Comparison of ENCODE assay signal across 13 cellular contexts in the genomic region with DNA sequence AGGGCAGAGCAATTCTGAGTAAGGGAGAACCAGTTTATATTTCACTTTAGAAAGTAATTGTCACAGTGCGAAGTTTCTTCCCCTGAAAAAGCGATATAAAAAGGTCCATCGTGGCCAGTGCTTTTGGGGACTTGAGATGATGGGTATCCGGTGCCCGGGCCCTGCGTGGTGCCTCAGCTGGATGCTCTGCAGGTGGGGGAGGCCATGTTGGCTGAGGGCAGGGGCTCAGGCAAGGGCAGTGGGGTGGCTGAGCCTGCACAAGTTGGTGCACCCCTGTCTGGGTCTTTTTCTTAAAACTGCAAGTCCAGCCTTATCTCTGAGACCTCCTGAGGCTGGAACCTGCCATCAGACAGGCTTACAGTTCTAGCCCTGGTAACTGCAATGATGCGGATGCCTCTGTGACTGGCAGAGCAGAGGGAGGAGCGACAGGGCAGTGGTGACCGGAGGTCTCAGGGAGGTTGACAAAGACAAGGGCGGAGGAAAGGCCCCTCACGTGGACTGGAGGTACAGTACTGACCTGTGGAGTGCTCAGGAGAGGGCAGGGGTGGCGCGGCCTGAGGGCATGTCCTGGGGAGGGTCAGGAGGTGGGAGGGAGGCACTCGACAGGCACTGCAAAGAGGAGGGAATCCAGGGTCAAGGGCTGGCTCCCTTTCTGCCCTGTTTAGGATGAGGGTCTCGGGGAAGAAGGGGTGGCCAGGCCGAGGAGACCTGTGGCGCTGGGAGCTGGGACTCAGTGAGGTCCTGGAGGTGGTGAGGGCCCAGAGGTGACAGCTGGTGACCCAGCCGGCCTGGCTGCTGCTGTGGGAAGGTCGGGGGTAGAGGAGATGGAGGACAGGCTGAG. TPM values are rescaled to one million over a fixed set of nuclear protein-coding genes. Genes with fewer than 3 reads are reported as not detected.
A peak's percentile ranks its signal among the peaks of the same experiment; 100 is the strongest.
DNase-seq lines count a peak whose midpoint lies in the region; ATAC-seq, FAIRE-seq and TF ChIP-seq lines count a peak whose summit lies in the region.
"Had no signal": no experiment of that assay in that cellular context is flagged by ENCODE, and none has a peak within 500 bp of the region (broad histone marks: within the 10 kb centered on the region; RNA-seq: fewer than 3 reads in every experiment).

No MANE protein-coding gene starts in this region.

- no peak overlapping the region for H3K4ac ChIP-seq in H1 (replicated peaks; ENCODE audit: insufficient read length, low read depth, low read length)

- no peak for TF ChIP-seq RAD21 in A549 (conservative IDR thresholded peaks at IDR 0.05 in 1 of 2, IDR thresholded peaks at IDR 0.05 in 1 of 2)
- no peak for TF ChIP-seq RAD21 in H1 (IDR thresholded peaks at IDR 0.05 in 1 of 2, conservative IDR thresholded peaks at IDR 0.05 in 1 of 2; ENCODE audit: low read depth in 2 of 2, low read length in 2 of 2)

- no peak overlapping the region; the same call in 1 of the 2 replicates for H4K8ac ChIP-seq in H1 (ENCODE audit: extremely low read depth, insufficient read depth, low read length)

- no peak overlapping the region for H2BK12ac ChIP-seq in H1 (ENCODE audit: low read depth, low read length)

- FAIRE-seq in A549 (lab: Jason Lieb, UNC) (no peak), H1 (lab: Jason Lieb, UNC) (no peak), GM12891 (lab: Jason Lieb, UNC) (no peak)

- peak overlapping the region; percentile 39 for H4K91ac ChIP-seq in H1 (replicated peaks; ENCODE audit: insufficient read length, low read length)

- peaks cover 6% of the 10 kb centered on the region for H3K27me3 Mint-ChIP-seq in neural progenitor cell (ENCODE audit: insufficient read depth, low read depth)

- H3K9ac ChIP-seq in H1 (replicated peaks in 1 of 4; ENCODE audit: extremely low read depth in 1 of 4, low read depth in 3 of 4, low read length in 3 of 4) (no peak overlapping the region), neural progenitor cell (no peak overlapping the region)

- no peak overlapping the region for H3K56ac ChIP-seq in H1 (replicated peaks; ENCODE audit: insufficient read length, low read depth, low read length)

- no peak overlapping the region; the same call in 2 of the 3 replicates for H3K4me3 ChIP-seq in A549
- no peak overlapping the region for H3K4me3 ChIP-seq in HEK293 (ENCODE audit: low read depth, low read length)
- H3K4me3 ChIP-seq in H1 (ENCODE audit: extremely low read depth in 1 of 4, insufficient read depth in 2 of 4, low read depth in 3 of 4, low read length in 4 of 4), result 0 out of 8 replicates have a peak overlapping the region, but pooled peaks of 1 of the 4 experiments have one; percentile 86
- H3K4me3 ChIP-seq in neural progenitor cell, result peak overlapping the region; percentile 79

- no peak overlapping the region for H2BK15ac ChIP-seq in H1 (ENCODE audit: low read length)

- peaks cover 30% of the 10 kb centered on the region for H3K9me3 Mint-ChIP-seq in neural progenitor cell

- peaks cover 48% of the 10 kb centered on the region for H3F3A ChIP-seq in neural progenitor cell (ENCODE audit: low read depth)

- peaks cover 13% of the 10 kb centered on the region; the same call in 2 of the 3 replicates for H3K4me1 ChIP-seq in A549
- H3K4me1 ChIP-seq in HEK293 (ENCODE audit: control insufficient read depth, insufficient read depth, low read length), result no peaks in the 10 kb centered on the region
- peaks cover 0 to 23% (median 11%) of the 10 kb centered on the region in 4 experiments; a peak in 5 of 7 replicates for H3K4me1 ChIP-seq in H1 (replicated peaks in 1 of 4; ENCODE audit: control insufficient read depth in 3 of 4, insufficient read depth in 4 of 4, low read length in 3 of 4)
- peaks cover 57% of the 10 kb centered on the region for H3K4me1 ChIP-seq in neural progenitor cell
- H3K4me1 ChIP-seq: Caco-2 had no signal

- 0 out of 2 replicates have a peak overlapping the region, but pooled peaks have one; percentile 88 for H2AK5ac ChIP-seq in H1 (ENCODE audit: low read depth, low read length)

- TF ChIP-seq POLR2A in A549 (IDR thresholded peaks at IDR 0.05; ENCODE audit: low read length) (no peak), H1 (IDR thresholded peaks at IDR 0.05; ENCODE audit: control extremely low read depth in 1 of 2, low read depth in 2 of 2, low read length in 2 of 2) (no peak), GM12891 (IDR thresholded peaks at IDR 0.05; ENCODE audit: low read depth, low read length) (no peak)

- no peaks in the 10 kb centered on the region for H3K9me3 ChIP-seq in A549
- no peaks in the 10 kb centered on the region for H3K9me3 ChIP-seq in HEK293 (ENCODE audit: control insufficient read depth, insufficient read depth, low read depth, low read length)
- no peaks in the 10 kb centered on the region for H3K9me3 ChIP-seq in H1 (ENCODE audit: insufficient read depth in 2 of 2, low read depth in 1 of 2, low read length in 1 of 2)
- no peaks in the 10 kb centered on the region for H3K9me3 ChIP-seq in neural progenitor cell (ENCODE audit: low read depth)
- H3K9me3 ChIP-seq: Caco-2 had no signal

- H3K23ac ChIP-seq in H1 (ENCODE audit: insufficient read length), result no peak overlapping the region

- no peak overlapping the region for H2BK5ac ChIP-seq in H1 (ENCODE audit: low read depth, low read length)

- peaks cover 0 to 12% (median 1%) of the 10 kb centered on the region in 4 experiments; a peak in 3 of 7 replicates for H3K27me3 ChIP-seq in H1 (replicated peaks in 1 of 4; ENCODE audit: control insufficient read depth in 3 of 4, extremely low read depth in 1 of 4, insufficient read depth in 3 of 4, low read length in 3 of 4)
- no peaks in the 10 kb centered on the region for H3K27me3 ChIP-seq in neural progenitor cell

- H3K4me1 Mint-ChIP-seq in neural progenitor cell, result peaks cover 43% of the 10 kb centered on the region

- peak overlapping the region; percentile 95 for H3K4me3 Mint-ChIP-seq in neural progenitor cell

- H3K79me2 ChIP-seq in H1 (ENCODE audit: control insufficient read depth in 1 of 2, insufficient read depth in 2 of 2, low read length in 2 of 2) (no peaks in the 10 kb centered on the region; a peak in 2 of 4 replicates), neural progenitor cell (ENCODE audit: low read depth) (peaks cover 63% of the 10 kb centered on the region)

- H3K36me3 Mint-ChIP-seq in neural progenitor cell, result peaks cover 32% of the 10 kb centered on the region

- H3K4me2 ChIP-seq in A549 (peak overlapping the region; percentile 70; the same call in 2 of the 3 replicates), H1 (ENCODE audit: insufficient read depth in 1 of 2, low read depth in 2 of 2, low read length in 2 of 2) (peak overlapping the region; percentile 84 to 88; a peak in 3 of 4 replicates), neural progenitor cell (peak overlapping the region; percentile 81)

- H3K36me3 ChIP-seq in HEK293 (ENCODE audit: control insufficient read depth in 2 of 2, insufficient read depth in 1 of 2, low read length in 2 of 2) (no peaks in the 10 kb centered on the region), H1 (ENCODE audit: control insufficient read depth in 2 of 4, insufficient read depth in 4 of 4, low read length in 3 of 4) (no peaks in the 10 kb centered on the region), neural progenitor cell (no peaks in the 10 kb centered on the region)

- no peak overlapping the region for H2BK20ac ChIP-seq in H1 (ENCODE audit: low read length)

- peaks cover 4 to 11% of the 10 kb centered on the region in 2 experiments for H4K20me1 ChIP-seq in H1 (replicated peaks in 1 of 2; ENCODE audit: control insufficient read depth in 1 of 2, insufficient read depth in 2 of 2, low read length in 2 of 2)
- H4K20me1 ChIP-seq in neural progenitor cell (ENCODE audit: low read depth), result peaks cover 36% of the 10 kb centered on the region

- POLR2A ChIA-PET in A549 (lab: Yijun Ruan, JAX), result interaction anchor here (0.6 kb wide), 1 partner anchor 89 kb away, joined by 3 read pairs; no protein-coding TSS in a partner anchor
- POLR2A ChIA-PET in HEK293 (lab: Yijun Ruan, JAX), result interaction anchor here (0.8 kb wide), 1 partner anchor 10 kb away, joined by 3 read pairs; no protein-coding TSS in a partner anchor
- POLR2A ChIA-PET in H1 (lab: Charles Lee; ENCODE audit: partially characterized antibody), result interaction anchor here (1.2 to 3.2 kb wide), 4 partner anchors 9 to 143 kb away, joined by 3 to 16 read pairs (median 3); a partner anchor contains a TSS

- no peak overlapping the region for H3K18ac ChIP-seq in H1 (ENCODE audit: extremely low read depth, low read length)

- TF ChIP-seq EP300 in A549 (IDR thresholded peaks at IDR 0.05), result no peak
- no peak for TF ChIP-seq EP300 in H1 (IDR thresholded peaks at IDR 0.05; ENCODE audit: borderline replicate concordance in 1 of 2, low read depth in 2 of 2, low read length in 2 of 2)

- H3K23me2 ChIP-seq in H1 (ENCODE audit: low read depth, low read length), result peaks cover 15% of the 10 kb centered on the region; the same call in 1 of the 2 replicates

- H4K5ac ChIP-seq in H1 (ENCODE audit: insufficient read length, low read depth, low read length), result no peak overlapping the region

- CTCF ChIA-PET in A549 (lab: Yijun Ruan, JAX) (no interaction called here), HEK293 (lab: Yijun Ruan, JAX) (interaction anchor here (0.6 kb wide), 1 partner anchor 739 kb away, joined by 3 read pairs; no protein-coding TSS in a partner anchor), H1 (lab: Charles Lee; ENCODE audit: partially characterized antibody) (interaction anchor here (0.8 to 2.0 kb wide), 4 partner anchors 10 to 30 kb away, joined by 3 to 9 read pairs (median 8); no protein-coding TSS in a partner anchor)

- TF ChIP-seq CTCF in A549 (IDR thresholded peaks at IDR 0.05), result no peak
- no peak for TF ChIP-seq CTCF in HEK293 (tag by site-specific recombination; IDR thresholded peaks at IDR 0.05)
- TF ChIP-seq CTCF in H1 (IDR thresholded peaks at IDR 0.05; ENCODE audit: control extremely low read depth in 1 of 3, insufficient read depth in 1 of 3, low read depth in 1 of 3, low read length in 3 of 3), result no peak
- TF ChIP-seq CTCF in neural progenitor cell (IDR thresholded peaks at IDR 0.05), result no peak

- ATAC-seq in A549, result no peak
- no peak for ATAC-seq in GM18858 (IDR thresholded peaks at IDR 0.05; ENCODE audit: unreplicated experiment)

- peak overlapping the region; percentile 91 for H3K27ac Mint-ChIP-seq in neural progenitor cell

- H3K27ac ChIP-seq in A549, result peak overlapping the region in 1 of 2 experiments; percentile 97; a peak in 2 of 6 replicates
- no peak overlapping the region for H3K27ac ChIP-seq in HEK293 (ENCODE audit: extremely low read depth, low read depth, low read length)
- H3K27ac ChIP-seq in H1 (ENCODE audit: low read depth, low read length), result no peak overlapping the region
- no peak overlapping the region for H3K27ac ChIP-seq in neural progenitor cell
- H3K27ac ChIP-seq: epithelial cell of prostate had no signal

- 94% methylated on average over 18 of the region's 19 CpGs for WGBS in A549 (ENCODE audit: missing lambda C conversion rate)
- WGBS in H1 (ENCODE audit: extremely low coverage in 1 of 2, insufficient coverage in 1 of 2, insufficient read length in 1 of 2, insufficient replicate concordance in 2 of 2, low coverage in 1 of 2, low lambda C conversion rate in 2 of 2, missing lambda C conversion rate in 1 of 2), 2 experiments, result 89% methylated on average over 19 of the region's 19 CpGs; no CpG with 5 or more reads in 1 of the 2 experiments

- no peak overlapping the region for H3K14ac ChIP-seq in H1 (ENCODE audit: insufficient read length)

- no peak overlapping the region for H2BK120ac ChIP-seq in H1 (replicated peaks; ENCODE audit: low read depth, low read length)

- DNase-seq in A549 (ENCODE audit: low read depth in 1 of 2, low spot score in 1 of 2) (no peak), H1 (ENCODE audit: low read depth in 1 of 2, low spot score in 2 of 2) (no peak), neural progenitor cell (ENCODE audit: low spot score) (no peak), GM12891 (ENCODE audit: insufficient read length, low spot score) (no peak), UCSD-AML1 (lab: John Stamatoyannopoulos, UW; ENCODE audit: unreplicated experiment) (no peak), SKM-1 (lab: John Stamatoyannopoulos, UW; ENCODE audit: unreplicated experiment) (no peak)
- DNase-seq: Caco-2; NCI-H1436; OCI-M1; stimulated activated naive CD8-positive, alpha-beta T cell treated with anti-CD3 and anti-CD28 coated beads, Interleukin-15, Interleukin-2, amounts not matched to agents 100 U/mL and 50 U/mL, for 24 hours had no signal

- no peak overlapping the region for H2AFZ ChIP-seq in H1 (ENCODE audit: low read length)
- no peak overlapping the region for H2AFZ ChIP-seq in neural progenitor cell (replicated peaks)

- no peaks in the 10 kb centered on the region; the same call in 1 of the 2 replicates for H3K79me1 ChIP-seq in H1 (ENCODE audit: low read depth, low read length)

RNA-seq across cellular contexts. Expression of a gene that starts 1.8 kb away (rescaled TPM):
- 7.4 and 8.0 TPM in 2 replicates for polyA plus RNA-seq in A549 (2011; rRNA removed)
- polyA plus RNA-seq in A549 (2012; cell fraction: cytosol; rRNA removed), result 8.5 and 10.2 TPM in 2 replicates
- 19.7 and 25.3 TPM in 2 replicates for polyA plus RNA-seq in A549 (2012; cell fraction: nucleus; rRNA removed)
- 8.1 to 9.6 TPM (median 8.9 TPM) in 3 replicates for polyA plus RNA-seq in A549 (2017; fragmentation: RNase III; extraction: RNeasy Plus Mini Kit Qiagen cat#74134 plus additional on column Dnase treatment)
- 7.0 and 12.3 TPM in 2 replicates for polyA minus RNA-seq in A549 (2011; rRNA and poly(A)+ RNA removed)
- 16.3 and 16.4 TPM in 2 replicates for total RNA-seq in H1 (2021; fragmentation: NEBNext Ultra II Directional; extraction: Animal tissue kit (Norgen Biotek cat#: 25700))
- polyA plus RNA-seq in H1 (2011; rRNA removed), result 6.0 and 10.7 TPM in 2 replicates
- 10.1 TPM for polyA plus RNA-seq in H1 (2011; cell fraction: cytosol; rRNA removed)
- 30.0 TPM for polyA plus RNA-seq in H1 (2011; cell fraction: nucleus; rRNA removed)
- 12.7 to 26.6 TPM (median 20.0 TPM) in 4 replicates for polyA plus RNA-seq in H1 (2012, experiment 1 of 2)
- 17.8 TPM for polyA plus RNA-seq in H1 (2012, experiment 2 of 2)
- polyA plus RNA-seq in H1 (2013, experiment 1 of 2), result 10.6 TPM
- 10.3 TPM for polyA plus RNA-seq in H1 (2013, experiment 2 of 2)
- polyA minus RNA-seq in H1 (2011; rRNA and poly(A)+ RNA removed), result 10.8 and 12.0 TPM in 2 replicates
- 15.5 TPM for polyA minus RNA-seq in H1 (2011; cell fraction: cytosol; rRNA and poly(A)+ RNA removed)
- 28.6 TPM for polyA minus RNA-seq in H1 (2011; cell fraction: nucleus; rRNA and poly(A)+ RNA removed)
- total RNA-seq in neural progenitor cell (ENCODE audit: low replicate concordance), result 36.6 and 140 TPM in 2 replicates
- polyA plus RNA-seq in GM12891 (2012; ENCODE audit: low read depth, missing spikeins), result 3.9 TPM

RNA-seq across cellular contexts. Expression of a gene that starts 45.7 kb away (rescaled TPM):
- polyA plus RNA-seq in A549 (2011; rRNA removed) (0.08 and 0.09 TPM in 2 replicates), A549 (2017; fragmentation: RNase III; extraction: RNeasy Plus Mini Kit Qiagen cat#74134 plus additional on column Dnase treatment) (0.12 to 0.21 TPM (median 0.17 TPM) in 3 replicates), H1 (2011; rRNA removed) (0.23 and 0.39 TPM in 2 replicates)
- 0.09 and 0.17 TPM in 2 replicates for polyA plus RNA-seq in A549 (2012; cell fraction: cytosol; rRNA removed)
- polyA plus RNA-seq in A549 (2012; cell fraction: nucleus; rRNA removed), result 1.1 and 1.6 TPM in 2 replicates
- 0.12 and 0.34 TPM in 2 replicates for polyA minus RNA-seq in A549 (2011; rRNA and poly(A)+ RNA removed)
- 0.45 and 0.78 TPM in 2 replicates for total RNA-seq in H1 (2021; fragmentation: NEBNext Ultra II Directional; extraction: Animal tissue kit (Norgen Biotek cat#: 25700))
- 0.28 TPM for polyA plus RNA-seq in H1 (2011; cell fraction: cytosol; rRNA removed)
- polyA plus RNA-seq in H1 (2011; cell fraction: nucleus; rRNA removed), result 1.7 TPM
- 0.15 to 0.43 TPM (median 0.34 TPM) in 4 replicates for polyA plus RNA-seq in H1 (2012, experiment 1 of 2)
- polyA plus RNA-seq in H1 (2012, experiment 2 of 2), result not detected
- polyA plus RNA-seq in H1 (2013, experiment 1 of 2), result 0.22 TPM
- 0.15 TPM for polyA plus RNA-seq in H1 (2013, experiment 2 of 2)
- polyA minus RNA-seq in H1 (2011; rRNA and poly(A)+ RNA removed), result 0.12 and 0.28 TPM in 2 replicates
- not detected for polyA minus RNA-seq in H1 (2011; cell fraction: cytosol; rRNA and poly(A)+ RNA removed)
- polyA minus RNA-seq in H1 (2011; cell fraction: nucleus; rRNA and poly(A)+ RNA removed), result 1.6 TPM
- 0.17 and 0.25 TPM in 2 replicates for total RNA-seq in neural progenitor cell (ENCODE audit: low replicate concordance)
- 1.1 TPM for polyA plus RNA-seq in GM12891 (2012; ENCODE audit: low read depth, missing spikeins)
